ENCODE assay signal across 9 cellular contexts in genomic region chr13:97259787-97260641, GRCh38. TPM values are rescaled to one million over a fixed set of nuclear protein-coding genes. Genes with fewer than 3 reads are reported as not detected.
A peak's percentile ranks its signal among the peaks of the same experiment; 100 is the strongest.
DNase-seq lines count a peak whose midpoint lies in the region; ATAC-seq and TF ChIP-seq lines count a peak whose summit lies in the region.
"Had no signal": no experiment of that assay in that cellular context is flagged by ENCODE, and none has a peak within 500 bp of the region (broad histone marks: within the 10 kb centered on the region; RNA-seq: fewer than 3 reads in every experiment).

No MANE protein-coding gene starts in this region.

- TF ChIP-seq EP300 in transverse colon (IDR thresholded peaks at IDR 0.05; ENCODE audit: low read depth): no peak

- no peaks in the 10 kb centered on the region for H3K27me3 ChIP-seq in transverse colon
- H3K27me3 ChIP-seq: BLaER1 had no signal

- H3K36me3 Mint-ChIP-seq in activated CD4-positive, alpha-beta memory T cell treated with anti-CD3 and anti-CD28 coated beads for 36 hours: peaks cover 4% of the 10 kb centered on the region
- H3K36me3 Mint-ChIP-seq in activated CD4-positive, alpha-beta memory T cell treated with anti-CD3 and anti-CD28 coated beads, Interleukin-2, amount 10 ng/mL, durations not matched to agents 7 days and 5 days (ENCODE audit: low read depth): peaks cover 10% of the 10 kb centered on the region
- peaks cover 10% of the 10 kb centered on the region for H3K36me3 Mint-ChIP-seq in MCF 10A (ENCODE audit: insufficient read depth, unreplicated experiment)

- intact Hi-C loops in activated CD4-positive, alpha-beta memory T cell treated with anti-CD3 and anti-CD28 coated beads for 36 hours (cut with micrococcal nuclease): loop anchor here (5.0 to 10.0 kb wide), 2 partner anchors 175 to 717 kb away; partner anchors contain the start of gene RAP2A
- intact Hi-C loops in MCF 10A (cut with micrococcal nuclease): no loop called here
- intact Hi-C loops in transverse colon (cut with DNase I; ENCODE audit: low total_unique reads): no loop called here

- H3K27me3 Mint-ChIP-seq in activated CD4-positive, alpha-beta memory T cell treated with anti-CD3 and anti-CD28 coated beads for 36 hours: no peaks in the 10 kb centered on the region
- no peaks in the 10 kb centered on the region for H3K27me3 Mint-ChIP-seq in activated CD4-positive, alpha-beta memory T cell treated with anti-CD3 and anti-CD28 coated beads, Interleukin-2, amount 10 ng/mL, durations not matched to agents 7 days and 5 days
- H3K27me3 Mint-ChIP-seq in MCF 10A (ENCODE audit: insufficient read depth, unreplicated experiment): no peaks in the 10 kb centered on the region

- H3K27ac ChIP-seq in transverse colon: peak overlapping the region; percentile 58 to 75 (median 65)
- H3K27ac ChIP-seq: BLaER1 had no signal

- BruUV-seq in MCF 10A (replicated peaks; lab: Mats Ljungman, UMichigan): TSS peak; percentile 42

- peak overlapping the region; percentile 59 for H3K27ac Mint-ChIP-seq in activated CD4-positive, alpha-beta memory T cell treated with anti-CD3 and anti-CD28 coated beads for 36 hours
- H3K27ac Mint-ChIP-seq in activated CD4-positive, alpha-beta memory T cell treated with anti-CD3 and anti-CD28 coated beads, Interleukin-2, amount 10 ng/mL, durations not matched to agents 7 days and 5 days: no peak overlapping the region
- H3K27ac Mint-ChIP-seq in MCF 10A (ENCODE audit: low read depth, unreplicated experiment): peak overlapping the region; percentile 96

- no peak overlapping the region for H3K4me3 Mint-ChIP-seq in activated CD4-positive, alpha-beta memory T cell treated with anti-CD3 and anti-CD28 coated beads for 36 hours
- no peak overlapping the region for H3K4me3 Mint-ChIP-seq in activated CD4-positive, alpha-beta memory T cell treated with anti-CD3 and anti-CD28 coated beads, Interleukin-2, amount 10 ng/mL, durations not matched to agents 7 days and 5 days
- no peak overlapping the region for H3K4me3 Mint-ChIP-seq in MCF 10A (ENCODE audit: unreplicated experiment)

- POLR2A ChIA-PET in activated CD4-positive, alpha-beta memory T cell treated with anti-CD3 and anti-CD28 coated beads for 36 hours (lab: Charles Lee): interaction anchor here (6.0 kb wide), 1 partner anchor 36 kb away, joined by 56 read pairs; the partner anchor contains the start of gene MBNL2
- POLR2A ChIA-PET in activated CD4-positive, alpha-beta memory T cell treated with anti-CD3 and anti-CD28 coated beads, Interleukin-2, amount 10 ng/mL, durations not matched to agents 7 days and 5 days (lab: Charles Lee): interaction anchor here (1.4 to 1.9 kb wide), 3 partner anchors 33 to 38 kb away, joined by 3 to 4 read pairs (median 4); partner anchors contain the start of gene MBNL2
- POLR2A ChIA-PET in MCF 10A (lab: Yijun Ruan, JAX): interaction anchor here (0.7 to 8.5 kb wide), 8 partner anchors 9 to 1736 kb away, joined by 3 to 423 read pairs (median 6); partner anchors contain the start of gene MBNL2

- in situ Hi-C loops in transverse colon (cut with MboI; ENCODE audit: low pct_ligation_motif_present in 1 of 4, low pct_unique_long_range_greater_than_20kb in 1 of 4, low sequenced_read_pairs in 3 of 4): no loop called here

- H3K4me1 ChIP-seq in transverse colon: peaks cover 22 to 80% (median 54%) of the 10 kb centered on the region in 4 donors

- no peaks in the 10 kb centered on the region for H3K36me3 ChIP-seq in transverse colon

- ATAC-seq in left lobe of liver (peak; percentile 42), GM21381 (IDR thresholded peaks at IDR 0.05; ENCODE audit: unreplicated experiment) (no peak)

- H3K4me3 ChIP-seq in transverse colon: no peak overlapping the region
- H3K4me3 ChIP-seq: BLaER1 had no signal

- no peak for DNase-seq in activated CD4-positive, alpha-beta memory T cell treated with anti-CD3 and anti-CD28 coated beads for 36 hours
- DNase-seq in activated CD4-positive, alpha-beta memory T cell treated with anti-CD3 and anti-CD28 coated beads, Interleukin-2, amount 10 ng/mL, durations not matched to agents 7 days and 5 days: no peak
- DNase-seq in MCF 10A (ENCODE audit: unreplicated experiment) (peak; percentile 79), left lobe of liver (ENCODE audit: low spot score) (no peak), transverse colon (no peak), NOMO-1 treated with DMSO at 0.1 percent for 48 hours (lab: John Stamatoyannopoulos, UW; ENCODE audit: unreplicated experiment) (no peak), NCI-H1694 treated with DMSO at 0.1 percent for 48 hours (lab: John Stamatoyannopoulos, UW) (no peak)

- no peaks in the 10 kb centered on the region for H3K9me3 Mint-ChIP-seq in activated CD4-positive, alpha-beta memory T cell treated with anti-CD3 and anti-CD28 coated beads for 36 hours
- H3K9me3 Mint-ChIP-seq in activated CD4-positive, alpha-beta memory T cell treated with anti-CD3 and anti-CD28 coated beads, Interleukin-2, amount 10 ng/mL, durations not matched to agents 7 days and 5 days: no peaks in the 10 kb centered on the region
- no peaks in the 10 kb centered on the region for H3K9me3 Mint-ChIP-seq in MCF 10A (ENCODE audit: unreplicated experiment)

- no peaks in the 10 kb centered on the region for H3K9me3 ChIP-seq in transverse colon

- CTCF ChIA-PET in activated CD4-positive, alpha-beta memory T cell treated with anti-CD3 and anti-CD28 coated beads for 36 hours (lab: Charles Lee): interaction anchor here (0.8 kb wide), 1 partner anchor 149 kb away, joined by 3 read pairs; no protein-coding TSS in a partner anchor
- CTCF ChIA-PET in activated CD4-positive, alpha-beta memory T cell treated with anti-CD3 and anti-CD28 coated beads, Interleukin-2, amount 10 ng/mL, durations not matched to agents 7 days and 5 days (lab: Charles Lee): interaction anchor here (0.9 kb wide), 1 partner anchor 36 kb away, joined by 5 read pairs; no protein-coding TSS in a partner anchor
- CTCF ChIA-PET in MCF 10A (lab: Yijun Ruan, JAX): interaction anchor here (0.6 to 6.8 kb wide), 6 partner anchors 14 to 1180 kb away, joined by 3 to 77 read pairs (median 5); partner anchors contain the start of gene MBNL2

- peaks cover 83% of the 10 kb centered on the region for H3K4me1 Mint-ChIP-seq in activated CD4-positive, alpha-beta memory T cell treated with anti-CD3 and anti-CD28 coated beads for 36 hours (ENCODE audit: low read depth)
- H3K4me1 Mint-ChIP-seq in activated CD4-positive, alpha-beta memory T cell treated with anti-CD3 and anti-CD28 coated beads, Interleukin-2, amount 10 ng/mL, durations not matched to agents 7 days and 5 days: peaks cover 80% of the 10 kb centered on the region
- peaks cover 73% of the 10 kb centered on the region for H3K4me1 Mint-ChIP-seq in MCF 10A (ENCODE audit: insufficient read depth, unreplicated experiment)

- TF ChIP-seq CTCF in MCF 10A (IDR thresholded peaks at IDR 0.05; ENCODE audit: unreplicated experiment) (no peak), transverse colon (IDR thresholded peaks at IDR 0.05) (no peak)

- 82 to 89% methylated on average over 5 to 13 of the region's 13 CpGs for WGBS in transverse colon (ENCODE audit: low coverage in 1 of 2), 2 donors

- no peak for TF ChIP-seq POLR2A in transverse colon (IDR thresholded peaks at IDR 0.05)

RNA-seq across cellular contexts. Expression of gene MBNL2, which starts 37.9 kb away (rescaled TPM):
- total RNA-seq in activated CD4-positive, alpha-beta memory T cell treated with anti-CD3 and anti-CD28 coated beads for 36 hours: 10 to 100 TPM; 23.4 to 24.6 TPM
- total RNA-seq in activated CD4-positive, alpha-beta memory T cell treated with anti-CD3 and anti-CD28 coated beads, Interleukin-2, amount 10 ng/mL, durations not matched to agents 7 days and 5 days: 10 to 100 TPM; 18.0 to 18.8 TPM
- 74.3 and 85.8 TPM in 2 replicates for total RNA-seq in MCF 10A (2022)
- 31.4 TPM for total RNA-seq in left lobe of liver
- total RNA-seq in transverse colon: 10 to 100 TPM; 26.9 to 53.7 (median 46.1) TPM
